10 cellular contexts compared by ENCODE assay signal in genomic region chr15:83283813-83284562, GRCh38. TPM values are rescaled to one million over a fixed set of nuclear protein-coding genes. Genes with fewer than 3 reads are reported as not detected.
DNase-seq lines count a peak whose midpoint lies in the region; ATAC-seq and TF ChIP-seq lines count a peak whose summit lies in the region.
"Had no signal": no experiment of that assay in that cellular context is flagged by ENCODE, and none has a peak within 500 bp of the region (broad histone marks: within the 10 kb centered on the region; RNA-seq: fewer than 3 reads in every experiment).

No MANE protein-coding gene starts in this region.

- peaks cover 94% of the 10 kb centered on the region for H3K27me3 Mint-ChIP-seq in brain

- H4K20me1 ChIP-seq in SK-N-SH (ENCODE audit: insufficient read depth) = no peaks in the 10 kb centered on the region
- H4K20me1 ChIP-seq: BLaER1 had no signal

- no peaks in the 10 kb centered on the region for H3K79me2 ChIP-seq in SK-N-SH (ENCODE audit: insufficient read depth)

- CTCF ChIA-PET in SK-N-SH (lab: Yijun Ruan, JAX) = interaction anchor here (1.4 kb wide), 1 partner anchor 36 kb away, joined by 5 read pairs; no protein-coding TSS in a partner anchor

- H3K27ac ChIP-seq in SK-N-SH (ENCODE audit: low read depth in 2 of 2, low read length in 1 of 2) (no peak overlapping the region), testis (peak overlapping the region; percentile 55 to 66)
- H3K27ac ChIP-seq: BLaER1 had no signal

- peaks cover 25% of the 10 kb centered on the region for H3F3A ChIP-seq in SK-N-SH (replicated peaks; ENCODE audit: insufficient read depth)

- H3K4me3 Mint-ChIP-seq in brain = peak overlapping the region; percentile 80 to 89 (median 87)

- peaks cover 11% of the 10 kb centered on the region for H3K4me1 Mint-ChIP-seq in brain

- H3K4me3 ChIP-seq in SK-N-SH (ENCODE audit: low read depth in 2 of 2, low read length in 1 of 2) = peak overlapping the region in 1 of 2 experiments; percentile 21; a peak in 1 of 4 replicates
- H3K4me3 ChIP-seq in testis = peak overlapping the region; percentile 47 to 61
- H3K4me3 ChIP-seq: BLaER1 had no signal

- peak overlapping the region; percentile 57; the same call in 1 of the 2 replicates for H3K4me2 ChIP-seq in SK-N-SH
- H3K4me2 ChIP-seq: BLaER1 had no signal

- no peaks in the 10 kb centered on the region for H3K36me3 ChIP-seq in SK-N-SH (replicated peaks in 1 of 2; ENCODE audit: control insufficient read depth in 1 of 2, insufficient read depth in 2 of 2, low read length in 1 of 2)
- H3K36me3 ChIP-seq in testis (ENCODE audit: low read depth, missing control alignments) = no peaks in the 10 kb centered on the region
- H3K36me3 ChIP-seq: BLaER1 had no signal

- TF ChIP-seq CTCF in SK-N-SH (IDR thresholded peaks at IDR 0.05) = no peak
- no peak for TF ChIP-seq CTCF in brain (conservative IDR thresholded peaks at IDR 0.05)
- no peak for TF ChIP-seq CTCF in testis (IDR thresholded peaks at IDR 0.05)

- POLR2A ChIA-PET in SK-N-SH (lab: Yijun Ruan, JAX) = no interaction called here

- H3K9me2 ChIP-seq in SK-N-SH = no peaks in the 10 kb centered on the region

- H3K4me1 ChIP-seq in SK-N-SH (ENCODE audit: control insufficient read depth in 1 of 2, insufficient read depth in 2 of 2, low read depth in 1 of 2, low read length in 1 of 2) = peaks cover 0 to 7% of the 10 kb centered on the region in 2 experiments; a peak in 3 of 4 replicates
- no peaks in the 10 kb centered on the region for H3K4me1 ChIP-seq in testis
- H3K4me1 ChIP-seq: BLaER1 had no signal

- H3K27me3 ChIP-seq in SK-N-SH (ENCODE audit: insufficient read depth) = peaks cover 64% of the 10 kb centered on the region
- H3K27me3 ChIP-seq in testis = no peaks in the 10 kb centered on the region
- H3K27me3 ChIP-seq: BLaER1 had no signal

- no peak overlapping the region for H3K9ac ChIP-seq in SK-N-SH
- H3K9ac ChIP-seq: BLaER1 had no signal

- TF ChIP-seq POLR2A in testis (IDR thresholded peaks at IDR 0.05) = no peak

- ATAC-seq in SK-N-SH treated with all-trans-retinoic acid at 6 μM for 48 hours (no peak), GM18519 (IDR thresholded peaks at IDR 0.05; ENCODE audit: low FRiP score, unreplicated experiment) (no peak)

- intact Hi-C loops in testis (cut with DNase I; ENCODE audit: low total_unique reads) = no loop called here

- no peaks in the 10 kb centered on the region for H3K9me3 ChIP-seq in SK-N-SH
- H3K9me3 ChIP-seq in testis = no peaks in the 10 kb centered on the region

- no peak for TF ChIP-seq EP300 in SK-N-SH (IDR thresholded peaks at IDR 0.05; ENCODE audit: borderline replicate concordance in 1 of 2, low read depth in 1 of 2, low read length in 1 of 2)

- 15% methylated on average over 41 of the region's 81 CpGs for WGBS in SK-N-SH (ENCODE audit: low lambda C conversion rate)
- WGBS in testis, 2 donors = 3 to 6% methylated on average over 22 to 48 of the region's 81 CpGs

- no peaks in the 10 kb centered on the region for H3K36me3 Mint-ChIP-seq in brain

- TF ChIP-seq RAD21 in SK-N-SH (IDR thresholded peaks at IDR 0.05; ENCODE audit: low read length) = no peak

- peak overlapping the region; percentile 65; the same call in 1 of the 2 replicates for H2AFZ ChIP-seq in SK-N-SH (ENCODE audit: low read depth)

- H3K9me3 Mint-ChIP-seq in brain = peaks cover 0 to 10% (median 5%) of the 10 kb centered on the region in 5 experiments

- H3K27ac Mint-ChIP-seq in brain = peak overlapping the region in 1 of 5 experiments; percentile 38

- DNase-seq in SK-N-SH = peak; percentile 52
- DNase-seq in iris pigment epithelial cell (ENCODE audit: low read depth) = peak; percentile 57
- no peak for DNase-seq in testis
- DNase-seq in GM19238 (ENCODE audit: insufficient read length, low spot score) = no peak
- DNase-seq in activated gamma-delta T cell (lab: John Stamatoyannopoulos, UW) = no peak
- DNase-seq: SHP77 treated with DMSO at 0.1 percent for 48 hours had no signal

TF ChIP-seq in SK-N-SH, 30 proteins besides CTCF, POLR2A, EP300 and RAD21:
- no peak for TF ChIP-seq ZBTB33 (IDR thresholded peaks at IDR 0.05; ENCODE audit: borderline replicate concordance, low read depth)
- no peak for TF ChIP-seq TAF1 (IDR thresholded peaks at IDR 0.05; ENCODE audit: borderline replicate concordance, low read depth, low read length)
- peak; percentile 94; the same call in 1 of the 2 replicates for TF ChIP-seq EZH2phosphoT487 (IDR thresholded peaks at IDR 0.05; ENCODE audit: borderline replicate concordance, low read depth)
TF ChIP-seq in SK-N-SH: peak in this region for 1.

TF ChIP-seq in SK-N-SH treated with all-trans-retinoic acid at 6 μM for 48 hours, 23 proteins besides CTCF, POLR2A, EP300 and RAD21:
- TF ChIP-seq ARNTL (CRISPR knock-in tag; IDR thresholded peaks at IDR 0.05; ENCODE audit: borderline replicate concordance, low read depth) (no peak), ZFP30 (CRISPR knock-in tag; IDR thresholded peaks at IDR 0.05) (no peak), POU6F1 (CRISPR knock-in tag; IDR thresholded peaks at IDR 0.05; ENCODE audit: borderline replicate concordance, low read depth) (no peak), PATZ1 (CRISPR knock-in tag; IDR thresholded peaks at IDR 0.05; ENCODE audit: borderline replicate concordance) (no peak)

RNA-seq across cellular contexts. Expression of gene BNC1, which starts 0.5 kb away (rescaled TPM):
- polyA plus RNA-seq in SK-N-SH (2012; rRNA removed) = not detected in 2 replicates
- not detected in 2 replicates for polyA plus RNA-seq in SK-N-SH (2012; cell fraction: cytosol; rRNA removed)
- polyA plus RNA-seq in SK-N-SH (2012; cell fraction: nucleus; rRNA removed) = not detected in 2 replicates
- polyA plus RNA-seq in brain (ENCODE audit: insufficient read depth, low read depth, low replicate concordance) = not detected
- 10 to 100 TPM; 26.2 to 32.7 TPM for total RNA-seq in testis
- polyA plus RNA-seq in testis (ENCODE audit: insufficient read depth, low read depth, low replicate concordance) = 75.4 TPM

Comparison
In these comparisons a context has a peak if more than half of its experiments do, and no peak if none do; other contexts are left out.
1. DNase-seq: peak in SK-N-SH (single experiment) and iris pigment epithelial cell (single experiment); none in testis (single experiment), GM19238 (single experiment) and activated gamma-delta T cell (single experiment).
2. H3K27ac ChIP-seq: peak in testis (2 of 2); none in SK-N-SH (0 of 2).
3. RNA of gene BNC1, which starts 0.5 kb away (polyA plus RNA-seq): 75.4 TPM in testis (single experiment); not detected in SK-N-SH and not detected in brain (single experiment); every median in the first group is over 10 times any median in the second.